ENCODE assay signal across 8 cellular contexts in the genomic region with DNA sequence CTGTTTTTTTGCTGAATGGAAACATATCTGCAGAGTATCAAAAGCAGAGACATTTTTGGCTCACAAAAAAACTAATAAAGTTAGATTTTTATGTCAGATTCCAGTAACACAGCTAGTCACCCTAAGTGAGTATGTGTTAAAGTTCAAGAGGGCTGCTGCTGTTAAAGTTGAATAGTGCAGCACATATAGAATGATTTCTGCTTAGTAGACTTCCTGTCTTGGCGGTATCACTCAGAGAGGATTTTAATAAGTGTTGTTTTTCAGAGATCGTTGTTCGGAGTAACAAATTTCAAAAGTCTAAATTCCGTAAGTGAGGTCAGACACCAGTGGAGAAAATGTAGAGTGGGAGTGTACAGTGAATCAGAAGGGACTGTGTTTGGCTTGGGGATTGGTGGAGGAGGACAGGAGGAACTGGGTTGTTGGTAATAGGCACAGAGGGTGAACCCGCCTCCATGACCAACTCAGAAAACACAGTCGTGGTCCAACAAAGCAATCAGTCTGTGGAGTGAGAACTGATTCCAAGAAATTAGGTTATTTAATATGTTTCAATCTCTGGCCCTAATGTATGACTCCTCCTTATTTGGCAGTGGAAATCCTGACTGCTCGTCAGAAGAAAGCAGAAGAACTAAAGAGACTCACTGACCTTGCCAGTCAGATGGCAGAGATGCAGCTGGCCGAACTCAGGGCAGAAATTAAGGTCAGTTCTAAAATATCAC. TPM values are rescaled to one million over a fixed set of nuclear protein-coding genes. Genes with fewer than 3 reads are reported as not detected.
DNase-seq lines count a peak whose midpoint lies in the region; ATAC-seq, FAIRE-seq and TF ChIP-seq lines count a peak whose summit lies in the region.

No MANE protein-coding gene starts in this region.

- no peaks in the 10 kb centered on the region for H3K27me3 ChIP-seq in pancreas
- no peaks in the 10 kb centered on the region for H3K27me3 ChIP-seq in mesendoderm (ENCODE audit: insufficient read depth, low read length, poor library complexity)

- H3K4me1 Mint-ChIP-seq in T-cell = peaks cover 60 to 76% (median 65%) of the 10 kb centered on the region in 3 donors
- H3K4me1 Mint-ChIP-seq in endothelial cell (ENCODE audit: unreplicated experiment) = no peaks in the 10 kb centered on the region

- H2BK15ac ChIP-seq in mesendoderm (replicated peaks; ENCODE audit: low read depth) = no peak overlapping the region

- H3K27ac ChIP-seq in pancreas (no peak overlapping the region), mesendoderm (ENCODE audit: low read depth, low read length) (no peak overlapping the region)

- ATAC-seq in T-cell (replicated peaks in 1 of 4) = peak; percentile 64 to 85 (median 70)
- ATAC-seq in pancreas = peak in 3 of 4 donors; percentile 46 to 75 (median 68)
- no peak for ATAC-seq in GM21619 (IDR thresholded peaks at IDR 0.05; ENCODE audit: unreplicated experiment)

- H4K8ac ChIP-seq in mesendoderm (ENCODE audit: low read depth, low read length) = no peak overlapping the region

- POLR2A ChIA-PET in T-cell (lab: Charles Lee) = interaction anchor here (0.6 to 0.9 kb wide), 4 partner anchors 14 to 984 kb away, joined by 3 to 8 read pairs (median 4); a partner anchor contains a TSS

- no peak overlapping the region for H3K9ac ChIP-seq in mesendoderm (ENCODE audit: low read length)

- H3K27ac Mint-ChIP-seq in T-cell = peak overlapping the region; percentile 98 to 99
- H3K27ac Mint-ChIP-seq in endothelial cell (ENCODE audit: unreplicated experiment) = peak overlapping the region; percentile 9

- no peak overlapping the region for H2BK5ac ChIP-seq in mesendoderm (ENCODE audit: low read length)

- no peak overlapping the region for H3K23ac ChIP-seq in mesendoderm (ENCODE audit: low read length)

- no peak overlapping the region for H3K56ac ChIP-seq in mesendoderm (ENCODE audit: low read length)

- intact Hi-C loops in pancreas (cut with DNase I) = no loop called here

- H3K36me3 Mint-ChIP-seq in T-cell (peaks cover 2% of the 10 kb centered on the region), endothelial cell (ENCODE audit: low read depth, unreplicated experiment) (peaks cover 44% of the 10 kb centered on the region)

- no peak for FAIRE-seq in pancreas (lab: Jason Lieb, UNC)

- H3K36me3 ChIP-seq in pancreas = peaks cover 0 to 3% (median 0%) of the 10 kb centered on the region in 3 donors
- H3K36me3 ChIP-seq in mesendoderm (ENCODE audit: control insufficient read depth, insufficient read depth, low read length) = peaks cover 7% of the 10 kb centered on the region

- H4K5ac ChIP-seq in mesendoderm (ENCODE audit: low read length) = no peak overlapping the region

- H3K4me1 ChIP-seq in pancreas (no peaks in the 10 kb centered on the region), mesendoderm (ENCODE audit: control insufficient read depth, low read depth, low read length) (no peaks in the 10 kb centered on the region)

- WGBS in pancreas, 2 donors = 75 to 76% methylated on average over 8 of the region's 8 CpGs
- no CpG with 5 or more reads among the region's 8 CpGs for WGBS in mesendoderm (ENCODE audit: extremely low coverage, insufficient coverage, low lambda C conversion rate)

- TF ChIP-seq CTCF in AG09309 (IDR thresholded peaks at IDR 0.05; ENCODE audit: control insufficient read depth, insufficient read depth, low read depth, low read length, missing control alignments) = no peak
- TF ChIP-seq CTCF in endothelial cell (IDR thresholded peaks at IDR 0.05; ENCODE audit: unreplicated experiment) = no peak
- no peak for TF ChIP-seq CTCF in pancreas (IDR thresholded peaks at IDR 0.05)

- H3K79me1 ChIP-seq in mesendoderm (ENCODE audit: low read length) = no peaks in the 10 kb centered on the region

- DNase-seq in AG09309 (ENCODE audit: low read depth) = peak; percentile 27
- peak in 21 of 34 experiments; percentile 8 to 42 (median 18) for DNase-seq in T-cell
- DNase-seq in endothelial cell (ENCODE audit: low spot score) = no peak
- DNase-seq in pancreas = no peak
- DNase-seq in mesendoderm = no peak
- DNase-seq in NCI-H1048 (lab: John Stamatoyannopoulos, UW) = no peak
- no peak for DNase-seq in ureter (ENCODE audit: low spot score)

- no peak overlapping the region for H3K4ac ChIP-seq in mesendoderm (ENCODE audit: low read depth, low read length)

- H3K9me3 Mint-ChIP-seq in T-cell (no peaks in the 10 kb centered on the region), endothelial cell (ENCODE audit: unreplicated experiment) (no peaks in the 10 kb centered on the region)

- H3K9me3 ChIP-seq in pancreas = no peaks in the 10 kb centered on the region

- no peak overlapping the region for H3K4me2 ChIP-seq in mesendoderm (ENCODE audit: low read length)

- peak overlapping the region; percentile 66 to 83 (median 78) for H3K4me3 Mint-ChIP-seq in T-cell
- H3K4me3 Mint-ChIP-seq in endothelial cell (ENCODE audit: unreplicated experiment) = no peak overlapping the region

- no peaks in the 10 kb centered on the region for H3K79me2 ChIP-seq in mesendoderm (ENCODE audit: control insufficient read depth, insufficient read depth, low read length)

- no peak overlapping the region for H2AK5ac ChIP-seq in mesendoderm (ENCODE audit: low read length)

- CTCF ChIA-PET in T-cell (lab: Charles Lee) = interaction anchor here (1.1 to 2.5 kb wide), 5 partner anchors 10 to 487 kb away, joined by 3 to 12 read pairs (median 7); no protein-coding TSS in a partner anchor

- H3K27me3 Mint-ChIP-seq in T-cell = no peaks in the 10 kb centered on the region
- peaks cover 3% of the 10 kb centered on the region for H3K27me3 Mint-ChIP-seq in endothelial cell (ENCODE audit: unreplicated experiment)

- no peak overlapping the region for H3K18ac ChIP-seq in mesendoderm (ENCODE audit: low read length)

- H2BK120ac ChIP-seq in mesendoderm (ENCODE audit: low read depth, low read length) = no peak overlapping the region

- H3K4me3 ChIP-seq in AG09309 (ENCODE audit: control insufficient read depth, low read depth, low read length) (no peak overlapping the region), pancreas (no peak overlapping the region), mesendoderm (ENCODE audit: low read length) (no peak overlapping the region)

RNA-seq across cellular contexts. Expression of a gene that starts 43.0 kb away (rescaled TPM):
- total RNA-seq in T-cell (10 to 100 TPM; 16.1 to 19.8 (median 19.1) TPM), endothelial cell (ENCODE audit: unreplicated experiment) (6.4 TPM), pancreas (10 to 100 TPM in 3 of 6 donors, 1 to 10 TPM in 3; 8.9 to 13.5 (median 10.3) TPM), ureter (13.8 TPM)
- polyA plus RNA-seq in pancreas = 1 to 10 TPM; 5.0 to 8.1 TPM
- polyA plus RNA-seq in mesendoderm (2013, experiment 1 of 2) = 1.9 TPM
- polyA plus RNA-seq in mesendoderm (2013, experiment 2 of 2) = 2.0 TPM

RNA-seq across cellular contexts. Expression of a gene that starts 59.1 kb away (rescaled TPM):
- 1 to 10 TPM; 1.2 to 4.9 (median 2.8) TPM for total RNA-seq in T-cell
- 10.5 TPM for total RNA-seq in endothelial cell (ENCODE audit: unreplicated experiment)
- under 1 TPM; 0.38 to 0.83 (median 0.65) TPM for total RNA-seq in pancreas
- under 1 TPM; 0.27 to 0.49 TPM for polyA plus RNA-seq in pancreas
- 23.6 TPM for polyA plus RNA-seq in mesendoderm (2013, experiment 1 of 2)
- 24.6 TPM for polyA plus RNA-seq in mesendoderm (2013, experiment 2 of 2)
- total RNA-seq in ureter = 1.7 TPM

Comparison
In these comparisons a context has a peak if more than half of its experiments do, and no peak if none do; other contexts are left out.
1. DNase-seq: peak in AG09309 (single experiment) and T-cell (21 of 34); none in endothelial cell (single experiment), pancreas (0 of 6), mesendoderm (single experiment), NCI-H1048 (single experiment) and ureter (single experiment).